In the genomic region with DNA sequence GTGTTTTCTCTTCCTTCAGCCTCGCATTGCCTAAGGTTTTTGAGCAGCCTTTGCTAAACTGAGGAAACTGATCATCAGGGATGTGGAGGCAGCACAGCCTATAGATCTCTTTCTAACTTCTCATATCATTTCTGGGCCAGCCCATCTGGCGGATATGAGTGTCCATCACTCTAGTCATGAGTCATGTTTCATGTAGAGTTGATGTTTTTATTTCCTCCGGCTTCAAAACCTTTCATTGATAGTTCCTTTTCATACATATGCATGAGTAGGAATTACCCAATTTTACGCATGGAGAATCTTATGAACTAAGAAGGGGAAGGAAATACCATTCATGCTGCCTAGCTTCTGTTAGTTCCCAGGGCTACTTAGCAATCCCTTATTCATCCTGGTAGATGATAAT, we compare ENCODE assay signal across 19 cellular contexts.
DNase-seq lines count a peak whose midpoint lies in the region; ATAC-seq and TF ChIP-seq lines count a peak whose summit lies in the region.
"Had no signal": no experiment of that assay in that cellular context is flagged by ENCODE, and none has a peak within 500 bp of the region (broad histone marks: within the 10 kb centered on the region; RNA-seq: fewer than 3 reads in every experiment).

No MANE protein-coding gene starts in this region.

- H3K36me3 ChIP-seq in kidney epithelial cell (ENCODE audit: control insufficient read depth, insufficient read depth, low read length) = no peaks in the 10 kb centered on the region
- H3K36me3 ChIP-seq: cardiac muscle cell, heart right ventricle had no signal

- no peaks in the 10 kb centered on the region for H3K27me3 ChIP-seq in kidney epithelial cell (ENCODE audit: control insufficient read depth, insufficient read depth, low read length)
- H3K27me3 ChIP-seq: cardiac muscle cell, heart right ventricle had no signal

- DNase-seq in EH (ENCODE audit: low read depth) = peak; percentile 24
- DNase-seq in NOMO-1 (lab: John Stamatoyannopoulos, UW; ENCODE audit: unreplicated experiment in 2 of 2) = peak; percentile 31 to 88
- peak; percentile 58 for DNase-seq in astrocyte of the cerebellum (ENCODE audit: low read depth)
- peak; percentile 56 for DNase-seq in kidney epithelial cell (ENCODE audit: low read depth)
- no peak for DNase-seq in NCI-H2171 (lab: John Stamatoyannopoulos, UW)
- no peak for DNase-seq in NCI-H1105 (lab: John Stamatoyannopoulos, UW)
- no peak for DNase-seq in HT-29 (ENCODE audit: low spot score)
- DNase-seq: activated CD8-positive, alpha-beta memory T cell treated with anti-CD3 and anti-CD28 coated beads, Interleukin-2, amount 10 ng/mL, durations not matched to agents 7 days and 5 days; activated naive CD4-positive, alpha-beta T cell treated with Interleukin-2 at 50 U/mL for 16 hours; heart right ventricle; HFFc6; Karpas-422; left cardiac atrium; NCI-H2029; NCI-H774; posterior cingulate gyrus had no signal

- TF ChIP-seq CTCF in astrocyte of the cerebellum (IDR thresholded peaks at IDR 0.05; ENCODE audit: low read depth, low read length, missing control alignments) (no peak), kidney epithelial cell (IDR thresholded peaks at IDR 0.05; ENCODE audit: insufficient read depth, low read length, poor library complexity, severe bottlenecking) (no peak)

- no peak for ATAC-seq in GM21717 (IDR thresholded peaks at IDR 0.05; ENCODE audit: unreplicated experiment)
- ATAC-seq: activated CD8-positive, alpha-beta memory T cell treated with anti-CD3 and anti-CD28 coated beads, Interleukin-2, amount 10 ng/mL, durations not matched to agents 7 days and 5 days; heart right ventricle; left cardiac atrium; WTC11 had no signal

- H3K4me3 ChIP-seq in astrocyte of the cerebellum (ENCODE audit: low read depth, low read length) (no peak overlapping the region), kidney epithelial cell (ENCODE audit: low read depth, low read length) (no peak overlapping the region)
- H3K4me3 ChIP-seq: cardiac muscle cell, heart right ventricle had no signal

- in situ Hi-C loops in astrocyte of the cerebellum (cut with HindIII; ENCODE audit: low sequenced_read_pairs) = no loop called here

Comparison
In these comparisons a context has a peak if more than half of its experiments do, and no peak if none do; other contexts are left out.
1. DNase-seq: peak in EH (single experiment), NOMO-1 (2 of 2), astrocyte of the cerebellum (single experiment) and kidney epithelial cell (single experiment); none in NCI-H2171 (single experiment), NCI-H1105 (single experiment) and HT-29 (single experiment).